In genomic region chr5:54180616-54181015, GRCh38 we compare ENCODE assay signal across 27 cellular contexts.
DNase-seq lines count a peak whose midpoint lies in the region; ATAC-seq, FAIRE-seq and TF ChIP-seq lines count a peak whose summit lies in the region.
"Had no signal": no experiment of that assay in that cellular context is flagged by ENCODE, and none has a peak within 500 bp of the region (broad histone marks: within the 10 kb centered on the region; RNA-seq: fewer than 3 reads in every experiment).

No MANE protein-coding gene starts in this region.

- no peaks in the 10 kb centered on the region for H3K9me2 ChIP-seq in OCI-LY1 (ENCODE audit: low read depth, low read length)

- H3F3A ChIP-seq in OCI-LY1 (ENCODE audit: insufficient read depth, low read length) (no peaks in the 10 kb centered on the region), neural progenitor cell (ENCODE audit: low read depth) (peaks cover 37% of the 10 kb centered on the region)

- no peak for TF ChIP-seq POLR2A in H54 (IDR thresholded peaks at IDR 0.05; ENCODE audit: low read depth, low read length)

- peaks cover 10% of the 10 kb centered on the region for H3K9me3 Mint-ChIP-seq in neural progenitor cell
- H3K9me3 Mint-ChIP-seq: activated T-helper 1 cell treated with anti-CD3 and anti-CD28 coated beads, Interleukin-12 subunit alpha, Interleukin-12 subunit beta, Interleukin-2, Interleukin-4 antibody, amounts not matched to agents 30 ng/mL and 10 ng/mL and 1 ng/mL, durations not matched to agents 14 hours and 24 hours and 36 hours had no signal

- H3K9ac ChIP-seq in OCI-LY1 (ENCODE audit: low read length) = peak overlapping the region; percentile 20; the same call in 1 of the 2 replicates
- H3K9ac ChIP-seq in neural progenitor cell = no peak overlapping the region
- H3K9ac ChIP-seq: KMS-11 had no signal

- H2AFZ ChIP-seq in OCI-LY1 (ENCODE audit: low read length) = peak overlapping the region; percentile 88
- no peak overlapping the region for H2AFZ ChIP-seq in neural progenitor cell (replicated peaks)
- H2AFZ ChIP-seq: PC-9 had no signal

- H3K27ac ChIP-seq in OCI-LY1 (ENCODE audit: low read depth, low read length, poor library complexity, severe bottlenecking) (peak overlapping the region; percentile 96), neural progenitor cell (peak overlapping the region; percentile 91)
- H3K27ac ChIP-seq: KMS-11, PC-9, SJCRH30, thyroid gland, WERI-Rb-1 had no signal

- no peak for ATAC-seq in GM21737 (IDR thresholded peaks at IDR 0.05; ENCODE audit: unreplicated experiment)
- ATAC-seq in HG03521 (IDR thresholded peaks at IDR 0.05; ENCODE audit: unreplicated experiment) = no peak
- ATAC-seq: left cardiac atrium; stimulated activated naive B cell treated with anti-CD40 and anti-IgM and Interleukin-4, amounts not matched to agents 10 μg/mL and 1 μg/mL and 100 μg/mL, for 72 hours had no signal

- H3K27me3 ChIP-seq in OCI-LY1 (ENCODE audit: insufficient read depth, low read length) = no peaks in the 10 kb centered on the region
- no peaks in the 10 kb centered on the region for H3K27me3 ChIP-seq in neural progenitor cell
- H3K27me3 ChIP-seq: SJCRH30, thyroid gland had no signal

- peak; percentile 32 for DNase-seq in EL
- peak; percentile 23 for DNase-seq in fibroblast of pulmonary artery (ENCODE audit: low read depth)
- peak; percentile 88 for DNase-seq in neural progenitor cell (ENCODE audit: low spot score)
- no peak for DNase-seq in H54 (ENCODE audit: insufficient read length, low spot score)
- no peak for DNase-seq in GM10248 (ENCODE audit: extremely low spot score)
- DNase-seq: activated naive CD8-positive, alpha-beta T cell treated with anti-CD3 and anti-CD28 coated beads, Interleukin-2, amount 10 ng/mL, durations not matched to agents 7 days and 5 days; caudate nucleus; CD4-positive, alpha-beta T cell; effector memory CD4-positive, alpha-beta T cell; H7; hypothalamus; left cardiac atrium; midbrain; NCI-H2107; NCI-H524 treated with DMSO at 0.1 percent for 48 hours; PC-9; SJCRH30; stimulated activated CD4-positive, alpha-beta T cell treated with anti-CD3 and anti-CD28 coated beads, Interleukin-15, amount 100 ng/mL, for 24 hours; stimulated activated naive B cell treated with anti-CD40 and anti-IgM and Interleukin-4, amounts not matched to agents 10 μg/mL and 1 μg/mL and 100 μg/mL, for 72 hours; thyroid gland; WERI-Rb-1 had no signal

- H3K4me2 ChIP-seq in OCI-LY1 (ENCODE audit: low read length) = peak overlapping the region; percentile 27; the same call in 1 of the 2 replicates
- H3K4me2 ChIP-seq in neural progenitor cell = peak overlapping the region; percentile 64
- H3K4me2 ChIP-seq: KMS-11, PC-9 had no signal

- H3K36me3 Mint-ChIP-seq in neural progenitor cell = peaks cover 2% of the 10 kb centered on the region
- H3K36me3 Mint-ChIP-seq: activated naive CD8-positive, alpha-beta T cell treated with anti-CD3 and anti-CD28 coated beads, Interleukin-2, amount 10 ng/mL, durations not matched to agents 7 days and 5 days had no signal

- H3K4me1 ChIP-seq in OCI-LY1 (ENCODE audit: insufficient read depth, low read length, severe bottlenecking) (peaks cover 58% of the 10 kb centered on the region), neural progenitor cell (peaks cover 54% of the 10 kb centered on the region)
- H3K4me1 ChIP-seq: SJCRH30 had no signal

- H3K4me3 Mint-ChIP-seq in neural progenitor cell = peak overlapping the region; percentile 49
- H3K4me3 Mint-ChIP-seq: activated naive CD8-positive, alpha-beta T cell treated with anti-CD3 and anti-CD28 coated beads, Interleukin-2, amount 10 ng/mL, durations not matched to agents 7 days and 5 days; activated T-helper 1 cell treated with anti-CD3 and anti-CD28 coated beads, Interleukin-12 subunit alpha, Interleukin-12 subunit beta, Interleukin-2, Interleukin-4 antibody, amounts not matched to agents 30 ng/mL and 10 ng/mL and 1 ng/mL, durations not matched to agents 14 hours and 24 hours and 36 hours; CD4-positive, alpha-beta T cell; stimulated activated naive B cell treated with anti-CD40 and anti-IgM and Interleukin-4, amounts not matched to agents 10 μg/mL and 1 μg/mL and 100 μg/mL, for 72 hours; T-helper 1 cell treated with Interleukin-12 subunit alpha and Interleukin-12 subunit beta and Interleukin-4 antibody, amounts not matched to agents 30 μg/mL and 1 μg/mL, for 36 hours had no signal

- H3K27ac Mint-ChIP-seq in neural progenitor cell = peak overlapping the region; percentile 78
- H3K27ac Mint-ChIP-seq: activated naive CD8-positive, alpha-beta T cell treated with anti-CD3 and anti-CD28 coated beads, Interleukin-2, amount 10 ng/mL, durations not matched to agents 7 days and 5 days; activated T-helper 1 cell treated with anti-CD3 and anti-CD28 coated beads, Interleukin-12 subunit alpha, Interleukin-12 subunit beta, Interleukin-2, Interleukin-4 antibody, amounts not matched to agents 30 ng/mL and 10 ng/mL and 1 ng/mL, durations not matched to agents 14 hours and 24 hours and 36 hours; CD4-positive, alpha-beta T cell; stimulated activated naive B cell treated with anti-CD40 and anti-IgM and Interleukin-4, amounts not matched to agents 10 μg/mL and 1 μg/mL and 100 μg/mL, for 72 hours; T-helper 1 cell treated with Interleukin-12 subunit alpha and Interleukin-12 subunit beta and Interleukin-4 antibody, amounts not matched to agents 30 μg/mL and 1 μg/mL, for 36 hours had no signal

- no peaks in the 10 kb centered on the region for H4K20me1 ChIP-seq in OCI-LY1 (ENCODE audit: insufficient read depth, low read length)
- peaks cover 17% of the 10 kb centered on the region for H4K20me1 ChIP-seq in neural progenitor cell (ENCODE audit: low read depth)

- CTCF ChIA-PET in GM10248 (lab: Yijun Ruan, JAX) = interaction anchor here (3.3 kb wide), 1 partner anchor 48 kb away, joined by 9 read pairs; no protein-coding TSS in a partner anchor

- H3K4me1 Mint-ChIP-seq in neural progenitor cell = peaks cover 38% of the 10 kb centered on the region

- H3K36me3 ChIP-seq in OCI-LY1 (ENCODE audit: insufficient read depth, low read length) (no peaks in the 10 kb centered on the region), neural progenitor cell (peaks cover 5% of the 10 kb centered on the region)
- H3K36me3 ChIP-seq: SJCRH30, thyroid gland, WERI-Rb-1 had no signal

- H3K27me3 Mint-ChIP-seq in neural progenitor cell (ENCODE audit: insufficient read depth, low read depth) = peaks cover 2% of the 10 kb centered on the region
- H3K27me3 Mint-ChIP-seq: activated naive CD8-positive, alpha-beta T cell treated with anti-CD3 and anti-CD28 coated beads, Interleukin-2, amount 10 ng/mL, durations not matched to agents 7 days and 5 days; CD4-positive, alpha-beta T cell; stimulated activated naive B cell treated with anti-CD40 and anti-IgM and Interleukin-4, amounts not matched to agents 10 μg/mL and 1 μg/mL and 100 μg/mL, for 72 hours had no signal

- no peak for FAIRE-seq in H54 (lab: Jason Lieb, UNC)

- POLR2A ChIA-PET in GM10248 (lab: Yijun Ruan, JAX) = no interaction called here

- H3K79me2 ChIP-seq in OCI-LY1 (ENCODE audit: insufficient read depth, low read length) (no peaks in the 10 kb centered on the region), neural progenitor cell (ENCODE audit: low read depth) (peaks cover 15% of the 10 kb centered on the region)

- TF ChIP-seq CTCF in OCI-LY1 (IDR thresholded peaks at IDR 0.05; ENCODE audit: low read length) (no peak), fibroblast of pulmonary artery (IDR thresholded peaks at IDR 0.05; ENCODE audit: low read length, missing control alignments) (no peak), neural progenitor cell (IDR thresholded peaks at IDR 0.05) (no peak), GM10248 (IDR thresholded peaks at IDR 0.05; ENCODE audit: control extremely low read depth, extremely low read depth, low read depth, missing control alignments) (no peak)

- H3K4me3 ChIP-seq in OCI-LY1 (ENCODE audit: low read depth, low read length, poor library complexity, severe bottlenecking) (no peak overlapping the region), fibroblast of pulmonary artery (replicated peaks; ENCODE audit: low read depth, low read length) (no peak overlapping the region), neural progenitor cell (peak overlapping the region; percentile 2)
- H3K4me3 ChIP-seq: PC-9, SJCRH30, thyroid gland had no signal

- H3K9me3 ChIP-seq in OCI-LY1 (ENCODE audit: low read length) (no peaks in the 10 kb centered on the region), neural progenitor cell (ENCODE audit: low read depth) (no peaks in the 10 kb centered on the region)
- H3K9me3 ChIP-seq: SJCRH30, thyroid gland had no signal

Comparison
In these comparisons a context has a peak if more than half of its experiments do, and no peak if none do; other contexts are left out.
1. DNase-seq: peak in EL (single experiment), fibroblast of pulmonary artery (single experiment) and neural progenitor cell (single experiment); none in H54 (single experiment) and GM10248 (single experiment).